11 cellular contexts compared by ENCODE assay signal in the genomic region with DNA sequence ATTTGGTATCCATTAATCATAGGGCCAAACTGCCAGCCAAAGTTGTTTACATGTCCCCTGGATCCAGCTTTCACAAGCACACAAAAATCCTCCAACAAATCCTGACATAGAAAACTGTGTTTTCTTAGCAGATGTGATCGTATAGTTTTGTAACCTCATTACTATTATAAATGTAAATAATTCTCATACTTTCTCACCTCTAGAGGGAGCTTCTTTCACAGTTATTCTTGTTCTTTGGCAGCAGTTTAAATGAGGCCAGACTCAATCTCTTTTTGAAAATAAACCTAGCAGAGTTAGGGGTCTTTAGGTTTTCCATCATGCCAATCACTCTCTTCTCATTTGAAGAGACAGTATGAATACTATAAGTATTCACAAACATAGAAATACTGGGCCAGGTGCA. TPM values are rescaled to one million over a fixed set of nuclear protein-coding genes. Genes with fewer than 3 reads are reported as not detected.
DNase-seq lines count a peak whose midpoint lies in the region; FAIRE-seq and TF ChIP-seq lines count a peak whose summit lies in the region.
"Had no signal": no experiment of that assay in that cellular context is flagged by ENCODE, and none has a peak within 500 bp of the region (broad histone marks: within the 10 kb centered on the region; RNA-seq: fewer than 3 reads in every experiment).

No MANE protein-coding gene starts in this region.

- no peaks in the 10 kb centered on the region for H3K9me3 ChIP-seq in transverse colon

- H3K27me3 Mint-ChIP-seq in activated naive CD4-positive, alpha-beta T cell treated with anti-CD3 and anti-CD28 coated beads, Interleukin-2, amount 50 U/mL, for 24 hours, result no peaks in the 10 kb centered on the region
- peaks cover 2% of the 10 kb centered on the region for H3K27me3 Mint-ChIP-seq in glutamatergic neuron (ENCODE audit: unreplicated experiment)

- POLR2A ChIA-PET in RWPE1 (lab: Yijun Ruan, JAX; ENCODE audit: low non-redundant PET), result no interaction called here

- no peak for FAIRE-seq in frontal cortex (lab: Jason Lieb, UNC)

- in situ Hi-C loops in transverse colon (cut with MboI; ENCODE audit: low pct_ligation_motif_present in 1 of 4, low pct_unique_long_range_greater_than_20kb in 1 of 4, low sequenced_read_pairs in 3 of 4), result no loop called here

- intact Hi-C loops in transverse colon (cut with DNase I; ENCODE audit: low total_unique reads), result no loop called here

- no peak overlapping the region for H3K4me3 ChIP-seq in transverse colon

- H3K36me3 Mint-ChIP-seq in activated naive CD4-positive, alpha-beta T cell treated with anti-CD3 and anti-CD28 coated beads, Interleukin-2, amount 50 U/mL, for 24 hours, result peaks cover 3% of the 10 kb centered on the region
- no peaks in the 10 kb centered on the region for H3K36me3 Mint-ChIP-seq in glutamatergic neuron (ENCODE audit: unreplicated experiment)

- WGBS in transverse colon (ENCODE audit: low coverage in 1 of 2), 2 donors, result 17 to 36% methylated on average over 1 of the region's 1 CpG

- peaks cover 80% of the 10 kb centered on the region for H3K4me1 Mint-ChIP-seq in activated naive CD4-positive, alpha-beta T cell treated with anti-CD3 and anti-CD28 coated beads, Interleukin-2, amount 50 U/mL, for 24 hours
- H3K4me1 Mint-ChIP-seq in glutamatergic neuron (ENCODE audit: low read depth, unreplicated experiment), result peaks cover 14% of the 10 kb centered on the region

- H3K27ac ChIP-seq in transverse colon, result no peak overlapping the region
- H3K27ac ChIP-seq in RWPE1, result no peak overlapping the region

- H3K27me3 ChIP-seq in transverse colon, result peaks cover 24% of the 10 kb centered on the region

- no peak for TF ChIP-seq EP300 in transverse colon (IDR thresholded peaks at IDR 0.05; ENCODE audit: low read depth)

- H3K4me3 Mint-ChIP-seq in activated naive CD4-positive, alpha-beta T cell treated with anti-CD3 and anti-CD28 coated beads, Interleukin-2, amount 50 U/mL, for 24 hours, result no peak overlapping the region
- no peak overlapping the region for H3K4me3 Mint-ChIP-seq in glutamatergic neuron (ENCODE audit: unreplicated experiment)

- CTCF ChIA-PET in RWPE1 (lab: Yijun Ruan, JAX), result interaction anchor here (1.0 kb wide), 1 partner anchor 120 kb away, joined by 3 read pairs; no protein-coding TSS in a partner anchor

- H3K4me1 ChIP-seq in transverse colon, result no peaks in the 10 kb centered on the region

- H3K27ac Mint-ChIP-seq in activated naive CD4-positive, alpha-beta T cell treated with anti-CD3 and anti-CD28 coated beads, Interleukin-2, amount 50 U/mL, for 24 hours, result peak overlapping the region; percentile 17
- H3K27ac Mint-ChIP-seq in glutamatergic neuron (ENCODE audit: unreplicated experiment), result no peak overlapping the region

- peak in 4 of 5 experiments; percentile 35 to 48 (median 41) for TF ChIP-seq CTCF in transverse colon (IDR thresholded peaks at IDR 0.05)
- no peak for TF ChIP-seq CTCF in glutamatergic neuron (IDR thresholded peaks at IDR 0.05; ENCODE audit: partially characterized antibody, unreplicated experiment)
- no peak for TF ChIP-seq CTCF in RWPE1 (conservative IDR thresholded peaks at IDR 0.05; ENCODE audit: low read depth)

- TF ChIP-seq POLR2A in transverse colon (IDR thresholded peaks at IDR 0.05), result no peak

- no peak for DNase-seq in activated naive CD4-positive, alpha-beta T cell treated with Interleukin-2 at 50 U/mL for 16 hours
- peak; percentile 71 for DNase-seq in NCI-H748 (lab: John Stamatoyannopoulos, UW; ENCODE audit: unreplicated experiment)
- peak; percentile 34 for DNase-seq in fibroblast of peridontal ligament (ENCODE audit: extremely low read depth)
- DNase-seq in transverse colon, result no peak
- DNase-seq in glutamatergic neuron, result no peak
- no peak for DNase-seq in frontal cortex (ENCODE audit: low spot score in 2 of 2)
- no peak for DNase-seq in RWPE1 (ENCODE audit: low spot score)
- DNase-seq: activated gamma-delta T cell treated with Interleukin-2 at 50 U/mL for 16 hours, foreskin melanocyte, SHP77 treated with DMSO at 0.1 percent for 48 hours had no signal

- no peaks in the 10 kb centered on the region for H3K9me3 Mint-ChIP-seq in activated naive CD4-positive, alpha-beta T cell treated with anti-CD3 and anti-CD28 coated beads, Interleukin-2, amount 50 U/mL, for 24 hours
- peaks cover 2% of the 10 kb centered on the region for H3K9me3 Mint-ChIP-seq in glutamatergic neuron (ENCODE audit: unreplicated experiment)

- no peaks in the 10 kb centered on the region for H3K36me3 ChIP-seq in transverse colon

RNA-seq across cellular contexts. Expression of a gene that starts 17.0 kb away (rescaled TPM):
- total RNA-seq in transverse colon (10 to 100 TPM; 13.0 to 17.5 (median 15.4) TPM), glutamatergic neuron (ENCODE audit: unreplicated experiment) (26.3 TPM), frontal cortex (9.8 TPM)

RNA-seq across cellular contexts. Expression of a gene that starts 40.8 kb away (rescaled TPM):
- total RNA-seq in transverse colon (10 to 100 TPM; 28.0 to 56.9 (median 33.7) TPM), glutamatergic neuron (ENCODE audit: unreplicated experiment) (94.8 TPM), frontal cortex (17.9 TPM)

Comparison
In these comparisons a context has a peak if more than half of its experiments do, and no peak if none do; other contexts are left out.
1. DNase-seq: peak in NCI-H748 (single experiment) and fibroblast of peridontal ligament (single experiment); none in activated naive CD4-positive, alpha-beta T cell treated with Interleukin-2 at 50 U/mL for 16 hours (single experiment), transverse colon (single experiment), glutamatergic neuron (single experiment), frontal cortex (0 of 2) and RWPE1 (single experiment).
2. CTCF ChIP-seq: peak in transverse colon (4 of 5); none in glutamatergic neuron (single experiment) and RWPE1 (single experiment).